1 cellular context compared by ENCODE assay signal in the genomic region with DNA sequence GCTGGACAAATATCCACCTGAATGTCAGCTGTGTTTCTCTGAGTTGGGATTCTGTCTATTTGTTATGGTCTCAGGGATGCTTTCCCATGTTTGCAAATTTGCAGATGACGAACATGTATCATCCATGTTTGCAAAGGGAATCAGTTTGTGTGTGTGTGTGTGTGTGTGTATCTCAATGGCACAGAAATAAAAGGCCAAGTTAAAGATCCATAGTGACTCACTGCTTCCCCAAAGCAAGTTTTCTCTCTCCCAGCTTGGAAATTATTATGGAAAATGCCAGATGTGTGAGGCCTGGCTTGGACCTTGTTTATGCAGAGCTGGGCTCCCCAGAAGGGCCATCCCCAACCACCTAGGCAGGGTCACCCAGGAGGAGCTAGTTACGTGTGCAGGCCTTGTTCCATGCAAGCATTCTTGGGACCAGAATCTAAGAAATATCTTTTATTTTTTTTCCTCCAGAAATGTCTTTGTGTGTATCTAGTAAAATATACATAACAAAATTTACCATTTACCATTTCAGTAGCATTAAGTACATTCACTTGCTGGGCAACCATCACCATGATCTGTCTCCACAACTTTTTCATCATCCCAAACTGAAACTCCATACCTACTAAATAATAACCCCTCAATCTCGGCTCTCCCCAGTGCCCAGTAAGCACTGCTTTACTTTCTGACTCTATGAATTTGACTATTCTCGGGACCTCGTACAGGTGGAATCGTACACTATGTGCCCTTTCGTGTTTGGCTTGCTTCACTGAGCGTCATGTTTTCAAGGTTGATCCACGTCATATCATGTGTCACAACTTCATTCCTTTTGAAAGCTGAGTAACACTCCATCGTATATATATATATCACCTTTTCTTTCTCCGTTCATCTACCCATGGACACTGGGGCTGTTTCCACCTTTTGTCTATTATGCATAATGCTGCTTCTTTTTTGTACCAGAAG.
TF ChIP-seq lines count a peak whose summit lies in the region.

No MANE protein-coding gene starts in this region.

TF ChIP-seq in HepG2, 621 proteins besides CTCF, POLR2A, EP300 and RAD21 (continued from another document):
- no peak for TF ChIP-seq NR2F2 (IDR thresholded peaks at IDR 0.05; ENCODE audit: borderline replicate concordance, low read depth)
- no peak for TF ChIP-seq RNF2 (conservative IDR thresholded peaks at IDR 0.05; ENCODE audit: low read depth)
- TF ChIP-seq ZNF558 (CRISPR knock-in tag; IDR thresholded peaks at IDR 0.05; ENCODE audit: borderline replicate concordance): no peak
- TF ChIP-seq, protein P1, sequence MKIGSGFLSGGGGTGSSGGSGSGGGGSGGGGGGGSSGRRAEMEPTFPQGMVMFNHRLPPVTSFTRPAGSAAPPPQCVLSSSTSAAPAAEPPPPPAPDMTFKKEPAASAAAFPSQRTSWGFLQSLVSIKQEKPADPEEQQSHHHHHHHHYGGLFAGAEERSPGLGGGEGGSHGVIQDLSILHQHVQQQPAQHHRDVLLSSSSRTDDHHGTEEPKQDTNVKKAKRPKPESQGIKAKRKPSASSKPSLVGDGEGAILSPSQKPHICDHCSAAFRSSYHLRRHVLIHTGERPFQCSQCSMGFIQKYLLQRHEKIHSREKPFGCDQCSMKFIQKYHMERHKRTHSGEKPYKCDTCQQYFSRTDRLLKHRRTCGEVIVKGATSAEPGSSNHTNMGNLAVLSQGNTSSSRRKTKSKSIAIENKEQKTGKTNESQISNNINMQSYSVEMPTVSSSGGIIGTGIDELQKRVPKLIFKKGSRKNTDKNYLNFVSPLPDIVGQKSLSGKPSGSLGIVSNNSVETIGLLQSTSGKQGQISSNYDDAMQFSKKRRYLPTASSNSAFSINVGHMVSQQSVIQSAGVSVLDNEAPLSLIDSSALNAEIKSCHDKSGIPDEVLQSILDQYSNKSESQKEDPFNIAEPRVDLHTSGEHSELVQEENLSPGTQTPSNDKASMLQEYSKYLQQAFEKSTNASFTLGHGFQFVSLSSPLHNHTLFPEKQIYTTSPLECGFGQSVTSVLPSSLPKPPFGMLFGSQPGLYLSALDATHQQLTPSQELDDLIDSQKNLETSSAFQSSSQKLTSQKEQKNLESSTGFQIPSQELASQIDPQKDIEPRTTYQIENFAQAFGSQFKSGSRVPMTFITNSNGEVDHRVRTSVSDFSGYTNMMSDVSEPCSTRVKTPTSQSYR (CRISPR knock-in tag; IDR thresholded peaks at IDR 0.05; ENCODE audit: borderline replicate concordance): no peak
- no peak for TF ChIP-seq WIZ (CRISPR knock-in tag; IDR thresholded peaks at IDR 0.05)
